In the genomic region with DNA sequence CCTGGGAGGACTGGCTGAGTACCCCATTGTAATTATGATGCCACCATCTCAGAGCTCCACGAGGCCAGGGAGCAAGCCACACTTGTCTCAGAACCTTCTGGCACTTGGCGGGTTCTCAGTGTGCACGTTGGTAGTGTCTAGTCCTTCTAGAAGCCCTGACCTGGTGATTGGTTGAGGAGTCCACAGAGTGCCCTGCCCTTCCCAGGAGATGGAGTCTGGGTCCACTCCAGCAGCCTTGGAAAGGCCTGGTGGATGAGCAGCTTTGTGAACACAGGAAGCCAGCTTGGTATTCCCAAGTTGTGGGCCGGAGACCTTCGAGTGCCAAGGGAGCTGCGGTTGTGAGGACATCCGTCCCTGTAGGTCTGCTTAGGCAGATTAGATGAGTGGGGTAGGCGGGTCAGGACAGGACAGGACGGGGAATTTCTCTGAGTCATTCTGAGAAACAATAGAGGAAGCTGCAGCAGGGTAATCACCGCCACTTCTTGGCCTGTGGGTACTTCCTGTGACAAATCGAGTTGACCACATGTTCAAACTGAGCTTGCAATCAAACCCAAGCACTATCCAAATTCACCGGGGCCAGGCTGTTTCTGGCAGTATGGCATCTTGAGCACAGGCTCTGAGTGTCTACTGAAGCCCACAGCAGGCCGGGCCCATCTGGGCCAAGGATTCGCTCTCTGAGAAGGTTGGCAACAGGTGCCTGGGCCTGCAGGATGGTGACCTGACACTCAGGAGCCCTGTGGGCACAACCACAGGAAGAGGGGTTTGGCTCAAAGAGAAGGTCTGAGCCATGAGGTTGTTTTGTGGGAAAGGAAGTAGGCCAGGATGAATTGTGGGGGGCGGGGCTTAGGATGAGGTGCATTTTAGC, we compare ENCODE assay signal across 8 cellular contexts.
DNase-seq lines count a peak whose midpoint lies in the region; ATAC-seq and TF ChIP-seq lines count a peak whose summit lies in the region.

No MANE protein-coding gene starts in this region.

- H3K9ac ChIP-seq in Karpas-422 (ENCODE audit: low read length) = no peak overlapping the region

- POLR2A ChIA-PET in RWPE1 (lab: Yijun Ruan, JAX; ENCODE audit: low non-redundant PET) = interaction anchor here (0.7 to 0.9 kb wide), 4 partner anchors 19 to 436 kb away, joined by 3 to 5 read pairs (median 4); a partner anchor contains a TSS

- in situ Hi-C loops in ACHN (cut with HindIII; ENCODE audit: low pct_ligation_motif_present, low pct_unique_long_range_greater_than_20kb, low sequenced_read_pairs) = no loop called here

- H3K36me3 ChIP-seq in heart left ventricle = no peaks in the 10 kb centered on the region
- H3K36me3 ChIP-seq in spleen = peaks cover 0 to 15% (median 0%) of the 10 kb centered on the region in 6 donors
- no peaks in the 10 kb centered on the region for H3K36me3 ChIP-seq in Karpas-422 (ENCODE audit: insufficient read depth, low read length)

- ATAC-seq in GM19035 (IDR thresholded peaks at IDR 0.05; ENCODE audit: unreplicated experiment) (peak; percentile 96), HG03135 (IDR thresholded peaks at IDR 0.05; ENCODE audit: unreplicated experiment) (peak; percentile 97), heart left ventricle (peak; percentile 49 to 90 (median 84))

- no peaks in the 10 kb centered on the region for H3K79me2 ChIP-seq in Karpas-422 (ENCODE audit: low read length)

- H3K4me3 ChIP-seq in heart left ventricle = no peak overlapping the region
- H3K4me3 ChIP-seq in spleen = peak overlapping the region in 1 of 8 donors; percentile 27
- H3K4me3 ChIP-seq in Karpas-422 (ENCODE audit: low read length) = no peak overlapping the region

- peaks cover 0 to 51% (median 0%) of the 10 kb centered on the region in 12 donors for H3K4me1 ChIP-seq in heart left ventricle
- peaks cover 18 to 66% (median 49%) of the 10 kb centered on the region in 6 donors for H3K4me1 ChIP-seq in spleen
- H3K4me1 ChIP-seq in Karpas-422 (ENCODE audit: low read length) = no peaks in the 10 kb centered on the region

- no peaks in the 10 kb centered on the region for H3K9me2 ChIP-seq in Karpas-422 (replicated peaks; ENCODE audit: insufficient read depth, low read length)

- no peak overlapping the region for H3K4me2 ChIP-seq in Karpas-422 (ENCODE audit: low read depth, low read length, poor library complexity, severe bottlenecking)

- TF ChIP-seq POLR2A in heart left ventricle (IDR thresholded peaks at IDR 0.05) (no peak), spleen (IDR thresholded peaks at IDR 0.05) (no peak)

- peak; percentile 70 for DNase-seq in ACHN
- DNase-seq in RWPE1 (ENCODE audit: low spot score) = peak; percentile 93
- DNase-seq in activated effector memory CD4-positive, alpha-beta T cell treated with Interleukin-2 at 50 U/mL for 16 hours = peak; percentile 54
- DNase-seq in heart left ventricle = peak in 4 of 5 donors; percentile 29 to 65 (median 48)
- peak; percentile 89 for DNase-seq in spleen
- DNase-seq in Karpas-422 = no peak

- TF ChIP-seq CTCF in RWPE1 (conservative IDR thresholded peaks at IDR 0.05; ENCODE audit: low read depth) = no peak
- no peak for TF ChIP-seq CTCF in heart left ventricle (IDR thresholded peaks at IDR 0.05)
- TF ChIP-seq CTCF in spleen (IDR thresholded peaks at IDR 0.05 in 8 of 11, conservative IDR thresholded peaks at IDR 0.05 in 3 of 11) = no peak

- 66 to 86% (median 69%) methylated on average over 12 to 15 of the region's 15 CpGs for WGBS in heart left ventricle, 4 donors
- 7 to 26% (median 11%) methylated on average over 15 of the region's 15 CpGs for WGBS in spleen, 5 donors

- peaks cover 0 to 52% (median 0%) of the 10 kb centered on the region in 9 donors for H3K27me3 ChIP-seq in heart left ventricle
- H3K27me3 ChIP-seq in spleen (replicated peaks in 1 of 7) = peaks cover 0 to 70% (median 0%) of the 10 kb centered on the region in 7 donors
- no peaks in the 10 kb centered on the region for H3K27me3 ChIP-seq in Karpas-422 (ENCODE audit: low read length)

- peaks cover 9% of the 10 kb centered on the region; the same call in 1 of the 2 replicates for H4K20me1 ChIP-seq in Karpas-422 (ENCODE audit: insufficient read depth, low read depth, low read length)

- intact Hi-C loops in heart left ventricle (cut with DNase I) (no loop called here), spleen (cut with DNase I; ENCODE audit: low total_unique reads) (no loop called here)

- no peak overlapping the region for H2AFZ ChIP-seq in Karpas-422 (ENCODE audit: low read length)

- no peaks in the 10 kb centered on the region for H3K9me3 ChIP-seq in heart left ventricle
- H3K9me3 ChIP-seq in spleen = no peaks in the 10 kb centered on the region
- H3K9me3 ChIP-seq in Karpas-422 (ENCODE audit: low read length) = no peaks in the 10 kb centered on the region

- peak overlapping the region; percentile 97 for H3K27ac ChIP-seq in RWPE1
- peak overlapping the region in 2 of 12 donors; percentile 39 to 86 for H3K27ac ChIP-seq in heart left ventricle
- peak overlapping the region; percentile 38 to 84 (median 76) for H3K27ac ChIP-seq in spleen
- no peak overlapping the region for H3K27ac ChIP-seq in Karpas-422 (ENCODE audit: low read length)

- CTCF ChIA-PET in RWPE1 (lab: Yijun Ruan, JAX) = interaction anchor here (0.7 to 1.0 kb wide), 4 partner anchors 9 to 167 kb away, joined by 3 to 4 read pairs (median 4); no protein-coding TSS in a partner anchor
